Comparison of ENCODE assay signal across 8 cellular contexts in genomic region chr5:6714221-6715041, GRCh38. TPM values are rescaled to one million over a fixed set of nuclear protein-coding genes. Genes with fewer than 3 reads are reported as not detected.
DNase-seq lines count a peak whose midpoint lies in the region; ATAC-seq and TF ChIP-seq lines count a peak whose summit lies in the region.

No MANE protein-coding gene starts in this region.

- POLR2A ChIA-PET in activated naive CD8-positive, alpha-beta T cell treated with anti-CD3 and anti-CD28 coated beads, Interleukin-2, amount 10 ng/mL, durations not matched to agents 7 days and 5 days (lab: Charles Lee), result no interaction called here

- peaks cover 43% of the 10 kb centered on the region for H3K4me1 Mint-ChIP-seq in activated naive CD8-positive, alpha-beta T cell treated with anti-CD3 and anti-CD28 coated beads, Interleukin-2, amount 10 ng/mL, durations not matched to agents 7 days and 5 days

- peak overlapping the region; percentile 89 for H3K4me3 Mint-ChIP-seq in activated naive CD8-positive, alpha-beta T cell treated with anti-CD3 and anti-CD28 coated beads, Interleukin-2, amount 10 ng/mL, durations not matched to agents 7 days and 5 days

- ATAC-seq in activated naive CD8-positive, alpha-beta T cell treated with anti-CD3 and anti-CD28 coated beads, Interleukin-2, amount 10 ng/mL, durations not matched to agents 7 days and 5 days (ENCODE audit: low read depth), result no peak
- no peak for ATAC-seq in GM18873 (IDR thresholded peaks at IDR 0.05; ENCODE audit: low FRiP score, unreplicated experiment)
- no peak for ATAC-seq in HG03025 (IDR thresholded peaks at IDR 0.05; ENCODE audit: low FRiP score, unreplicated experiment)

- H3K9me3 Mint-ChIP-seq in activated naive CD8-positive, alpha-beta T cell treated with anti-CD3 and anti-CD28 coated beads, Interleukin-2, amount 10 ng/mL, durations not matched to agents 7 days and 5 days, result no peaks in the 10 kb centered on the region

- peaks cover 2% of the 10 kb centered on the region for H3K27me3 Mint-ChIP-seq in activated naive CD8-positive, alpha-beta T cell treated with anti-CD3 and anti-CD28 coated beads, Interleukin-2, amount 10 ng/mL, durations not matched to agents 7 days and 5 days

- TF ChIP-seq POLR2A in NB4 (IDR thresholded peaks at IDR 0.05; ENCODE audit: extremely low read depth, insufficient read length), result no peak

- peak; percentile 75 for DNase-seq in GM03348 (ENCODE audit: low spot score)
- peak; percentile 57 for DNase-seq in NB4 (ENCODE audit: low read depth)
- DNase-seq in activated naive CD8-positive, alpha-beta T cell treated with anti-CD3 and anti-CD28 coated beads, Interleukin-2, amount 10 ng/mL, durations not matched to agents 7 days and 5 days, result peak; percentile 61
- DNase-seq in stimulated activated CD4-positive, alpha-beta T cell treated with anti-CD3 and anti-CD28 coated beads, Interleukin-4, amount 100 ng/mL, for 4 hours, result peak; percentile 12 to 36
- DNase-seq in NOMO-1 treated with dmso at 0.1 percent for 144 hours (lab: John Stamatoyannopoulos, UW; ENCODE audit: unreplicated experiment), result no peak

- TF ChIP-seq CTCF in NB4 (IDR thresholded peaks at IDR 0.05; ENCODE audit: low read depth, low read length), result no peak

- H3K36me3 Mint-ChIP-seq in activated naive CD8-positive, alpha-beta T cell treated with anti-CD3 and anti-CD28 coated beads, Interleukin-2, amount 10 ng/mL, durations not matched to agents 7 days and 5 days, result peaks cover 17% of the 10 kb centered on the region

- peak overlapping the region; percentile 85 for H3K27ac Mint-ChIP-seq in activated naive CD8-positive, alpha-beta T cell treated with anti-CD3 and anti-CD28 coated beads, Interleukin-2, amount 10 ng/mL, durations not matched to agents 7 days and 5 days

- peak overlapping the region; percentile 87 for H3K4me3 ChIP-seq in NB4 (ENCODE audit: low read depth, low read length)
- peak overlapping the region; percentile 56 for H3K4me3 ChIP-seq in iPS-11a (ENCODE audit: low read depth, low read length)

RNA-seq across cellular contexts. Expression of gene TENT4A, which starts 1.2 kb away (rescaled TPM):
- total RNA-seq in activated naive CD8-positive, alpha-beta T cell treated with anti-CD3 and anti-CD28 coated beads, Interleukin-2, amount 10 ng/mL, durations not matched to agents 7 days and 5 days, result 10 to 100 TPM; 47.0 to 47.1 TPM
